ENCODE assay signal across 18 cellular contexts in the genomic region with DNA sequence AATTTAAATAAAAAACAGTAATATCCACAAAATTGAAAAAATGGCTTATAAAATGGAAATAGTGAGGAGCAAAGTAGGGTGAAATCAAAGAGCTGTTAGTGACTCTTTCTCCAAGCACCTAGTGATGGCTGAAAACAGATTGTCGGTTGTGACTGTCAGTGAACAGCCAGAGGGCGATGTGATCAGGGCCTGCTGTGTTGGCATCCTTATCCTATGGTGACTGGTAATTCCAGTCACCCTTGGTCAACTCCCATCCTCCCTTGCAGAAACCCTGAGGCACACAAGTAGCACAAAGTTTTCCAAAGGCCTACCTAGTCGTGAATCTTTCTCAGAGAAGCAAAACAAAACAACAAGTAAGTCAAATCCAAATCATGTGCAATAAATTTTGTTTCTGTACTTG.
DNase-seq lines count a peak whose midpoint lies in the region; ATAC-seq and TF ChIP-seq lines count a peak whose summit lies in the region.
"Had no signal": no experiment of that assay in that cellular context is flagged by ENCODE, and none has a peak within 500 bp of the region (broad histone marks: within the 10 kb centered on the region; RNA-seq: fewer than 3 reads in every experiment).

No MANE protein-coding gene starts in this region.

- intact Hi-C loops in Panc1 (cut with micrococcal nuclease; ENCODE audit: unreplicated experiment) = no loop called here

- DNase-seq in GM23338 (ENCODE audit: low spot score) (peak; percentile 25), Panc1 (ENCODE audit: low read depth, low spot score) (no peak), renal cortical epithelial cell (ENCODE audit: low read depth) (peak; percentile 41), LoVo (ENCODE audit: low spot score) (no peak), foreskin fibroblast (no peak)
- DNase-seq: activated CD4-positive, alpha-beta T cell treated with anti-CD3 and anti-CD28 coated beads, Interleukin-2, amount 10 ng/mL, durations not matched to agents 24 days and 14 days; activated effector memory CD4-positive, alpha-beta T cell treated with anti-CD3 and anti-CD28 coated beads, Interleukin-2, amount 50 U/mL, for 16 hours; DND-41; effector CD8-positive, alpha-beta T cell; GOT3; NCI-H1092; NCI-H526 treated with DMSO at 0.1 percent for 48 hours; stimulated activated CD4-positive, alpha-beta T cell treated with anti-CD3 and anti-CD28 coated beads, Interleukin-12 subunit alpha, Interleukin-12 subunit beta, amount 100 ng/mL, for 4 hours had no signal

- POLR2A ChIA-PET in Panc1 (lab: Charles Lee) = no interaction called here

- H3K4me1 Mint-ChIP-seq in GM23338 = peaks cover 4% of the 10 kb centered on the region
- H3K4me1 Mint-ChIP-seq: activated CD4-positive, alpha-beta T cell treated with anti-CD3 and anti-CD28 coated beads, Interleukin-2, amount 10 ng/mL, durations not matched to agents 24 days and 14 days; CD14-positive monocyte; central memory CD8-positive, alpha-beta T cell had no signal

- H2AFZ ChIP-seq in GM23338 = no peak overlapping the region
- H2AFZ ChIP-seq: PC-9 had no signal

- no peak overlapping the region for H3K27ac Mint-ChIP-seq in GM23338
- H3K27ac Mint-ChIP-seq: activated CD4-positive, alpha-beta T cell treated with anti-CD3 and anti-CD28 coated beads, Interleukin-2, amount 10 ng/mL, durations not matched to agents 24 days and 14 days; CD14-positive monocyte had no signal

- no peaks in the 10 kb centered on the region for H3K9me3 ChIP-seq in Panc1 (ENCODE audit: control insufficient read depth, insufficient read depth, low read depth, low read length)

- ATAC-seq in GM23338 (peak; percentile 64), Panc1 (no peak), esophagus mucosa (peak; percentile 74), HG03280 (IDR thresholded peaks at IDR 0.05; ENCODE audit: unreplicated experiment) (no peak)

- in situ Hi-C loops in Panc1 (cut with HindIII; ENCODE audit: low pct_unique_long_range_greater_than_20kb, low sequenced_read_pairs) = no loop called here

- peaks cover 3% of the 10 kb centered on the region for H3K27me3 Mint-ChIP-seq in GM23338 (ENCODE audit: insufficient read depth, low read depth, poor library complexity)
- H3K27me3 Mint-ChIP-seq: activated CD4-positive, alpha-beta T cell treated with anti-CD3 and anti-CD28 coated beads, Interleukin-2, amount 10 ng/mL, durations not matched to agents 24 days and 14 days; central memory CD8-positive, alpha-beta T cell had no signal

- no peaks in the 10 kb centered on the region for H3F3A ChIP-seq in GM23338 (replicated peaks; ENCODE audit: low read depth)

- TF ChIP-seq CTCF in GM23338 (conservative IDR thresholded peaks at IDR 0.05; ENCODE audit: low read depth in 2 of 2) (peak; percentile 35 to 52), Panc1 (IDR thresholded peaks at IDR 0.05) (peak; percentile 17; the same call in 1 of the 2 replicates), foreskin fibroblast (IDR thresholded peaks at IDR 0.05; ENCODE audit: low read depth, low read length) (no peak)

- H3K36me3 ChIP-seq in GM23338 (ENCODE audit: insufficient read depth) (no peaks in the 10 kb centered on the region), Panc1 (ENCODE audit: control insufficient read depth, insufficient read depth, low read length) (no peaks in the 10 kb centered on the region)

- H3K27ac ChIP-seq in GM23338 (ENCODE audit: low read depth) (no peak overlapping the region), Panc1 (ENCODE audit: low read length) (no peak overlapping the region)
- H3K27ac ChIP-seq: PC-9 had no signal

- peaks cover 4% of the 10 kb centered on the region; the same call in 1 of the 2 replicates for H3K9me2 ChIP-seq in GM23338 (ENCODE audit: insufficient read depth)

- H3K27me3 ChIP-seq in GM23338 (ENCODE audit: insufficient read depth) (no peaks in the 10 kb centered on the region), Panc1 (ENCODE audit: control insufficient read depth, insufficient read depth, low read length) (no peaks in the 10 kb centered on the region)

- H3K4me3 Mint-ChIP-seq in GM23338 = no peak overlapping the region
- H3K4me3 Mint-ChIP-seq: activated CD4-positive, alpha-beta T cell treated with anti-CD3 and anti-CD28 coated beads, Interleukin-2, amount 10 ng/mL, durations not matched to agents 24 days and 14 days; CD14-positive monocyte; central memory CD8-positive, alpha-beta T cell had no signal

- no peaks in the 10 kb centered on the region for H3K79me2 ChIP-seq in GM23338 (replicated peaks; ENCODE audit: insufficient read depth)

- H3K4me1 ChIP-seq in GM23338 (ENCODE audit: insufficient read depth) (peaks cover 6% of the 10 kb centered on the region; the same call in 1 of the 2 replicates), Panc1 (ENCODE audit: control insufficient read depth, insufficient read depth, low read length) (no peaks in the 10 kb centered on the region)

- CTCF ChIA-PET in Panc1 (lab: Charles Lee) = no interaction called here

- no peak overlapping the region for H3K4me3 ChIP-seq in GM23338
- no peak overlapping the region for H3K4me3 ChIP-seq in Panc1 (ENCODE audit: low read depth in 2 of 2, low read length in 2 of 2)
- no peak overlapping the region for H3K4me3 ChIP-seq in foreskin fibroblast (ENCODE audit: low read depth in 1 of 2, low read length in 2 of 2)
- H3K4me3 ChIP-seq: PC-9 had no signal

- no peak overlapping the region for H3K4me2 ChIP-seq in GM23338
- H3K4me2 ChIP-seq: PC-9 had no signal

- BruUV-seq in Panc1 (replicated peaks; lab: Mats Ljungman, UMichigan) = no TSS peak

- no peaks in the 10 kb centered on the region; the same call in 1 of the 3 replicates for H3K9me3 Mint-ChIP-seq in GM23338

- H3K36me3 Mint-ChIP-seq in GM23338 (ENCODE audit: low read depth) = peaks cover 21% of the 10 kb centered on the region
- H3K36me3 Mint-ChIP-seq: CD14-positive monocyte had no signal

- no peaks in the 10 kb centered on the region for H4K20me1 ChIP-seq in GM23338 (replicated peaks; ENCODE audit: insufficient read depth)

TF ChIP-seq in GM23338, 12 proteins besides CTCF, POLR2A, EP300 and RAD21 (continues in another document):
- TF ChIP-seq, protein P1, sequence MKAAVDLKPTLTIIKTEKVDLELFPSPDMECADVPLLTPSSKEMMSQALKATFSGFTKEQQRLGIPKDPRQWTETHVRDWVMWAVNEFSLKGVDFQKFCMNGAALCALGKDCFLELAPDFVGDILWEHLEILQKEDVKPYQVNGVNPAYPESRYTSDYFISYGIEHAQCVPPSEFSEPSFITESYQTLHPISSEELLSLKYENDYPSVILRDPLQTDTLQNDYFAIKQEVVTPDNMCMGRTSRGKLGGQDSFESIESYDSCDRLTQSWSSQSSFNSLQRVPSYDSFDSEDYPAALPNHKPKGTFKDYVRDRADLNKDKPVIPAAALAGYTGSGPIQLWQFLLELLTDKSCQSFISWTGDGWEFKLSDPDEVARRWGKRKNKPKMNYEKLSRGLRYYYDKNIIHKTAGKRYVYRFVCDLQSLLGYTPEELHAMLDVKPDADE (IDR thresholded peaks at IDR 0.05) = no peak
- TF ChIP-seq CREB1 (CRISPR knock-in tag; IDR thresholded peaks at IDR 0.05; ENCODE audit: low read depth) = no peak
- no peak for TF ChIP-seq STAT1 (IDR thresholded peaks at IDR 0.05; ENCODE audit: unreplicated experiment)
- TF ChIP-seq, protein P2, sequence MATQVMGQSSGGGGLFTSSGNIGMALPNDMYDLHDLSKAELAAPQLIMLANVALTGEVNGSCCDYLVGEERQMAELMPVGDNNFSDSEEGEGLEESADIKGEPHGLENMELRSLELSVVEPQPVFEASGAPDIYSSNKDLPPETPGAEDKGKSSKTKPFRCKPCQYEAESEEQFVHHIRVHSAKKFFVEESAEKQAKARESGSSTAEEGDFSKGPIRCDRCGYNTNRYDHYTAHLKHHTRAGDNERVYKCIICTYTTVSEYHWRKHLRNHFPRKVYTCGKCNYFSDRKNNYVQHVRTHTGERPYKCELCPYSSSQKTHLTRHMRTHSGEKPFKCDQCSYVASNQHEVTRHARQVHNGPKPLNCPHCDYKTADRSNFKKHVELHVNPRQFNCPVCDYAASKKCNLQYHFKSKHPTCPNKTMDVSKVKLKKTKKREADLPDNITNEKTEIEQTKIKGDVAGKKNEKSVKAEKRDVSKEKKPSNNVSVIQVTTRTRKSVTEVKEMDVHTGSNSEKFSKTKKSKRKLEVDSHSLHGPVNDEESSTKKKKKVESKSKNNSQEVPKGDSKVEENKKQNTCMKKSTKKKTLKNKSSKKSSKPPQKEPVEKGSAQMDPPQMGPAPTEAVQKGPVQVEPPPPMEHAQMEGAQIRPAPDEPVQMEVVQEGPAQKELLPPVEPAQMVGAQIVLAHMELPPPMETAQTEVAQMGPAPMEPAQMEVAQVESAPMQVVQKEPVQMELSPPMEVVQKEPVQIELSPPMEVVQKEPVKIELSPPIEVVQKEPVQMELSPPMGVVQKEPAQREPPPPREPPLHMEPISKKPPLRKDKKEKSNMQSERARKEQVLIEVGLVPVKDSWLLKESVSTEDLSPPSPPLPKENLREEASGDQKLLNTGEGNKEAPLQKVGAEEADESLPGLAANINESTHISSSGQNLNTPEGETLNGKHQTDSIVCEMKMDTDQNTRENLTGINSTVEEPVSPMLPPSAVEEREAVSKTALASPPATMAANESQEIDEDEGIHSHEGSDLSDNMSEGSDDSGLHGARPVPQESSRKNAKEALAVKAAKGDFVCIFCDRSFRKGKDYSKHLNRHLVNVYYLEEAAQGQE (IDR thresholded peaks at IDR 0.05; ENCODE audit: unreplicated experiment) = no peak

Comparison
In these comparisons a context has a peak if more than half of its experiments do, and no peak if none do; other contexts are left out.
1. ATAC-seq: peak in GM23338 (single experiment) and esophagus mucosa (single experiment); none in Panc1 (single experiment) and HG03280 (single experiment).
2. DNase-seq: peak in GM23338 (single experiment) and renal cortical epithelial cell (single experiment); none in Panc1 (single experiment), LoVo (single experiment) and foreskin fibroblast (0 of 2).